Comparison of ENCODE assay signal across 8 cellular contexts in the genomic region with DNA sequence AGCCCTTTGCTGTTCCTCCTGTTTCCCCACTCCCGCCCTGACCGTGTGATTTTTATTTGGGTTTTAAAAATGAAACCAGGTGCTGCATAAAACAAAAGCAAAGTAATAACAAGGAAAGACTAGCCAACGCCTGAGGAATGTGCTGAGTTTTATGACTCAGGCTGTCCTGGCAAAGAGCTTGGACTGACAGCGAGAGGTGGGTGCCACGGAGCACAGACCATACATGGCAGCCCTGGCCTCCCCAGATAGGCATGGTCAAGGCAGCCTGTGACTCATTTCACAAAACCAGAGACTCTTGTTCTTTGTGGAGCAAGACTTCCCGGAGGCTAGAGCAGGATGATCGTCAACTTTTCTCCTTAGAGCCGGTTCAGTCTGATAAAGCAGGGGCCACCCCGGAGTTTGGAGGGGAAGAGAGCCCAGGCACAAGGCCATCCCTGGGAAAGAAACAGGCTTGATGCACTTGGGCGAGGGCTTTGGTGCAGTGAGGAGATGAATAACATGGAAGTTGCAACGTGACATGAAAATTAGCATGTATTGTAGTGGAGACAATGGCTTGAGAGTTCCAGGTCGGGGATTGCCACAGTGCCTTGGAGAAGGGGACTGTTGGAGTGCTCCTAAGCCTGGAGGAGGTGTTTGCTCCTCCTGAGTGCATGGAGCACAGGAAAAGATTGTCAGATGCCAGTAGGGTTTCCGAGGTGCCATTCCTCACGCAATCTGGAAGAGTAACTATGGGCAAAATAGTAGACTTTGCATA. TPM values are rescaled to one million over a fixed set of nuclear protein-coding genes. Genes with fewer than 3 reads are reported as not detected.
A peak's percentile ranks its signal among the peaks of the same experiment; 100 is the strongest.
DNase-seq lines count a peak whose midpoint lies in the region; ATAC-seq and TF ChIP-seq lines count a peak whose summit lies in the region.

No MANE protein-coding gene starts in this region.

- POLR2A ChIA-PET in CD4-positive, alpha-beta memory T cell (lab: Charles Lee; ENCODE audit: partially characterized antibody), result no interaction called here

- H3K4me3 Mint-ChIP-seq in CD4-positive, alpha-beta memory T cell, result peak overlapping the region in 5 of 8 donors; percentile 17 to 79 (median 47)

- H3K4me3 ChIP-seq in CD4-positive, alpha-beta memory T cell (ENCODE audit: low read length in 2 of 2), result no peak overlapping the region
- H3K4me3 ChIP-seq in astrocyte of the cerebellum (ENCODE audit: low read depth, low read length), result no peak overlapping the region
- no peak overlapping the region for H3K4me3 ChIP-seq in kidney epithelial cell (ENCODE audit: low read depth, low read length)
- H3K4me3 ChIP-seq in tibial artery, result peak overlapping the region; percentile 34 to 71

- no peaks in the 10 kb centered on the region for H3K9me3 Mint-ChIP-seq in CD4-positive, alpha-beta memory T cell

- ATAC-seq in HG02642 (IDR thresholded peaks at IDR 0.05; ENCODE audit: poor library complexity, unreplicated experiment), result peak; percentile 36
- no peak for ATAC-seq in HG02938 (IDR thresholded peaks at IDR 0.05; ENCODE audit: unreplicated experiment)

- H3K36me3 ChIP-seq in CD4-positive, alpha-beta memory T cell (ENCODE audit: insufficient read depth, low read length), result no peaks in the 10 kb centered on the region
- H3K36me3 ChIP-seq in kidney epithelial cell (ENCODE audit: control insufficient read depth, insufficient read depth, low read length) (no peaks in the 10 kb centered on the region), tibial artery (no peaks in the 10 kb centered on the region)

- H3K36me3 Mint-ChIP-seq in CD4-positive, alpha-beta memory T cell, result no peaks in the 10 kb centered on the region

- H3K27me3 Mint-ChIP-seq in CD4-positive, alpha-beta memory T cell, result peaks cover 5 to 7% of the 10 kb centered on the region in 2 donors

- no peaks in the 10 kb centered on the region for H3K9me3 ChIP-seq in CD4-positive, alpha-beta memory T cell (ENCODE audit: control insufficient read depth in 1 of 2, low read length in 2 of 2)
- no peaks in the 10 kb centered on the region for H3K9me3 ChIP-seq in tibial artery

- intact Hi-C loops in CD4-positive, alpha-beta memory T cell (cut with micrococcal nuclease), result loop anchor here (5.0 to 10.0 kb wide), 3 partner anchors 203 to 560 kb away; a partner anchor contains a TSS
- intact Hi-C loops in tibial artery (cut with DNase I; ENCODE audit: low total_unique reads), result loop anchor here (2.0 to 5.0 kb wide), 2 partner anchors 116 to 203 kb away; a partner anchor contains a TSS

- peaks cover 4 to 31% (median 10%) of the 10 kb centered on the region in 4 donors for H3K4me1 Mint-ChIP-seq in CD4-positive, alpha-beta memory T cell

- DNase-seq in CD4-positive, alpha-beta memory T cell, result no peak
- peak; percentile 92 for DNase-seq in astrocyte of the cerebellum (ENCODE audit: low read depth)
- DNase-seq in kidney epithelial cell (ENCODE audit: low read depth), result peak; percentile 97
- DNase-seq in tibial artery, result peak; percentile 85 to 95
- no peak for DNase-seq in germinal center (ENCODE audit: low spot score)
- DNase-seq in DMS 273 treated with DMSO at 0.1 percent for 48 hours (lab: John Stamatoyannopoulos, UW), result no peak

- no peak overlapping the region for H3K27ac ChIP-seq in CD4-positive, alpha-beta memory T cell (ENCODE audit: low read depth, low read length)
- H3K27ac ChIP-seq in tibial artery, result peak overlapping the region; percentile 93 to 99

- H3K4me1 ChIP-seq in CD4-positive, alpha-beta memory T cell (ENCODE audit: insufficient read depth, low read length), result peaks cover 5% of the 10 kb centered on the region
- H3K4me1 ChIP-seq in tibial artery, result peaks cover 0 to 52% (median 41%) of the 10 kb centered on the region in 4 donors

- in situ Hi-C loops in astrocyte of the cerebellum (cut with HindIII; ENCODE audit: low sequenced_read_pairs), result no loop called here

- TF ChIP-seq CTCF in astrocyte of the cerebellum (IDR thresholded peaks at IDR 0.05; ENCODE audit: low read depth, low read length, missing control alignments) (no peak), kidney epithelial cell (IDR thresholded peaks at IDR 0.05; ENCODE audit: insufficient read depth, low read length, poor library complexity, severe bottlenecking) (no peak), tibial artery (IDR thresholded peaks at IDR 0.05) (no peak)

- H3K27ac Mint-ChIP-seq in CD4-positive, alpha-beta memory T cell, result peak overlapping the region in 3 of 7 donors; percentile 22 to 76 (median 43)

- H3K27me3 ChIP-seq in CD4-positive, alpha-beta memory T cell (ENCODE audit: insufficient read depth, low read length), result no peaks in the 10 kb centered on the region
- H3K27me3 ChIP-seq in kidney epithelial cell (ENCODE audit: control insufficient read depth, insufficient read depth, low read length) (no peaks in the 10 kb centered on the region), tibial artery (no peaks in the 10 kb centered on the region)

- CTCF ChIA-PET in CD4-positive, alpha-beta memory T cell (lab: Charles Lee; ENCODE audit: partially characterized antibody), result no interaction called here

RNA-seq across cellular contexts. Expression of a gene that starts 54.8 kb away (rescaled TPM):
- not detected for total RNA-seq in CD4-positive, alpha-beta memory T cell
- not detected for polyA plus RNA-seq in CD4-positive, alpha-beta memory T cell
- total RNA-seq in kidney epithelial cell, result not detected in 2 replicates

Comparison
In these comparisons a context has a peak if more than half of its experiments do, and no peak if none do; other contexts are left out.
1. DNase-seq: peak in astrocyte of the cerebellum (single experiment), kidney epithelial cell (single experiment) and tibial artery (2 of 2); none in CD4-positive, alpha-beta memory T cell (0 of 5), germinal center (single experiment) and DMS 273 treated with DMSO at 0.1 percent for 48 hours (single experiment).
2. H3K4me3 ChIP-seq: peak in tibial artery (2 of 2); none in CD4-positive, alpha-beta memory T cell (0 of 2), astrocyte of the cerebellum (single experiment) and kidney epithelial cell (single experiment).